13 cellular contexts compared by ENCODE assay signal in genomic region chr13:75395901-75396300, GRCh38.
DNase-seq lines count a peak whose midpoint lies in the region; ATAC-seq and TF ChIP-seq lines count a peak whose summit lies in the region.
"Had no signal": no experiment of that assay in that cellular context is flagged by ENCODE, and none has a peak within 500 bp of the region (broad histone marks: within the 10 kb centered on the region; RNA-seq: fewer than 3 reads in every experiment).

No MANE protein-coding gene starts in this region.

- no peak for TF ChIP-seq CTCF in left ventricle myocardium inferior (IDR thresholded peaks at IDR 0.05; ENCODE audit: borderline replicate concordance)
- TF ChIP-seq CTCF in epithelial cell of proximal tubule (conservative IDR thresholded peaks at IDR 0.05; ENCODE audit: low read depth, low read length) = no peak
- no peak for TF ChIP-seq CTCF in nephron (IDR thresholded peaks at IDR 0.05; ENCODE audit: unreplicated experiment in 3 of 3)
- no peak for TF ChIP-seq CTCF in body of pancreas (IDR thresholded peaks at IDR 0.05)

- H3K27me3 Mint-ChIP-seq in nephron (ENCODE audit: low read depth) = no peaks in the 10 kb centered on the region
- H3K27me3 Mint-ChIP-seq: B cell had no signal

- H3K4me1 ChIP-seq in left ventricle myocardium inferior (peaks cover 69% of the 10 kb centered on the region), body of pancreas (peaks cover 14% of the 10 kb centered on the region)

- DNase-seq in left ventricle myocardium inferior (no peak), cardiac septum (ENCODE audit: low spot score) (no peak), epithelial cell of proximal tubule (ENCODE audit: low read depth) (peak; percentile 18), NCI-H187 (lab: John Stamatoyannopoulos, UW) (no peak), body of pancreas (no peak)
- DNase-seq: CD8-positive, alpha-beta T cell; GDM1; H9 had no signal

- H3K4me3 ChIP-seq in left ventricle myocardium inferior (no peak overlapping the region), epithelial cell of proximal tubule (ENCODE audit: low read depth, low read length) (no peak overlapping the region), body of pancreas (no peak overlapping the region)
- H3K4me3 ChIP-seq: BLaER1 treated with 17β-estradiol and CSF1 and Interleukin-3, amounts not matched to agents 10 nM and 100 nM had no signal

- ATAC-seq in body of pancreas (no peak), GM21526 (IDR thresholded peaks at IDR 0.05; ENCODE audit: low FRiP score, unreplicated experiment) (no peak)
- ATAC-seq: CD8-positive, alpha-beta T cell; HepG2 had no signal

- H3K9me3 ChIP-seq in left ventricle myocardium inferior (replicated peaks) (peaks cover 17% of the 10 kb centered on the region), body of pancreas (no peaks in the 10 kb centered on the region)

- peak overlapping the region; percentile 10 for H3K27ac ChIP-seq in left ventricle myocardium inferior (replicated peaks)
- no peak overlapping the region for H3K27ac ChIP-seq in body of pancreas

- H3K9me3 Mint-ChIP-seq in nephron = peaks cover 23% of the 10 kb centered on the region

- no peak overlapping the region for H3K4me3 Mint-ChIP-seq in nephron
- H3K4me3 Mint-ChIP-seq: B cell; CD8-positive, alpha-beta T cell; H9 had no signal

- H3K27me3 ChIP-seq in left ventricle myocardium inferior (ENCODE audit: low read depth) (no peaks in the 10 kb centered on the region), body of pancreas (no peaks in the 10 kb centered on the region)
- H3K27me3 ChIP-seq: BLaER1 treated with 17β-estradiol and CSF1 and Interleukin-3, amounts not matched to agents 10 nM and 100 nM had no signal

- peak overlapping the region in 2 of 3 experiments; percentile 35 to 78 for H3K27ac Mint-ChIP-seq in nephron
- H3K27ac Mint-ChIP-seq: B cell; CD8-positive, alpha-beta T cell; H9 had no signal

- intact Hi-C loops in left ventricle myocardium inferior (cut with micrococcal nuclease) = no loop called here
- intact Hi-C loops in cardiac septum (cut with DNase I) = no loop called here
- intact Hi-C loops in body of pancreas (cut with DNase I) = no loop called here

- 48 to 57% methylated on average over 4 of the region's 4 CpGs for WGBS in body of pancreas, 2 donors

- H3K4me1 Mint-ChIP-seq in nephron = peaks cover 6% of the 10 kb centered on the region

- H3K36me3 ChIP-seq in left ventricle myocardium inferior = no peaks in the 10 kb centered on the region
- H3K36me3 ChIP-seq in body of pancreas (replicated peaks in 1 of 2; ENCODE audit: insufficient read depth in 1 of 2, low read depth in 2 of 2) = no peaks in the 10 kb centered on the region

- no peak for TF ChIP-seq POLR2A in body of pancreas (IDR thresholded peaks at IDR 0.05)

- peaks cover 25% of the 10 kb centered on the region for H3K36me3 Mint-ChIP-seq in nephron (ENCODE audit: low read depth)
- H3K36me3 Mint-ChIP-seq: CD8-positive, alpha-beta T cell had no signal
